18 cellular contexts compared by ENCODE assay signal in the genomic region with DNA sequence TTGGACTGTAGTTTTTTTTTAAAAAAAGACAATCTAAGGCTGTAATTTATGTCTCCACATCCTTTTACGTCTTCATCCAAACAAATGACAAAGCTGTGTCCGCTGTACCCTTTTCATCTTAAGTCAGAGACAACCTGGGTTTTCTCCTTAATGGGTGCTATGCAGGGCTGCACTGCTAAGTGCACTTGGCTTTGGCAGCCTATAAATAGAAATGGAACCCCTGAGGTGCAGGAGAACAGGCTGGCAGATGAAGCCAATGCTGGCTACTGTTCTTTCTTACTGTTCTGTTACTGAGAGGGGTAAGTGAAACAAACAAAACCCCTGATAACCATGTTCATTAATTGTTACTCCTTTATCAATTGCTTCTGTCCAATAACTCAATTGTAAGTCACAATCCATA.
"Had no signal": no experiment of that assay in that cellular context is flagged by ENCODE, and none has a peak within 500 bp of the region (broad histone marks: within the 10 kb centered on the region; RNA-seq: fewer than 3 reads in every experiment).

No MANE protein-coding gene starts in this region.

- H3K9me3 ChIP-seq: body of pancreas, esophagus muscularis mucosa, left lung, ovary, upper lobe of right lung had no signal

- ATAC-seq: activated T-cell treated with anti-CD3 and anti-CD28 coated beads, Interleukin-2, amount 50 U/mL, for 72 hours; body of pancreas; left lung; stimulated activated naive CD8-positive, alpha-beta T cell treated with anti-CD3 and anti-CD28 coated beads, Interleukin-15, amount 100 ng/mL, for 72 hours; upper lobe of right lung had no signal

- H3K4me3 Mint-ChIP-seq: activated CD4-positive, alpha-beta T cell treated with anti-CD3 and anti-CD28 coated beads, Interleukin-2, amount 10 ng/mL, durations not matched to agents 24 days and 14 days; activated naive CD8-positive, alpha-beta T cell treated with anti-CD3 and anti-CD28 coated beads for 36 hours; activated T-cell treated with anti-CD3 and anti-CD28 coated beads, Interleukin-2, amount 50 U/mL, for 72 hours; naive B cell; stimulated activated naive CD8-positive, alpha-beta T cell treated with anti-CD3 and anti-CD28 coated beads, Interleukin-15, amount 100 ng/mL, for 72 hours had no signal

- H3K27ac Mint-ChIP-seq: activated CD4-positive, alpha-beta T cell treated with anti-CD3 and anti-CD28 coated beads, Interleukin-2, amount 10 ng/mL, durations not matched to agents 24 days and 14 days; activated naive CD8-positive, alpha-beta T cell treated with anti-CD3 and anti-CD28 coated beads for 36 hours; activated T-cell treated with anti-CD3 and anti-CD28 coated beads, Interleukin-2, amount 50 U/mL, for 72 hours; naive B cell; stimulated activated naive CD8-positive, alpha-beta T cell treated with anti-CD3 and anti-CD28 coated beads, Interleukin-15, amount 100 ng/mL, for 72 hours had no signal

- H3K36me3 Mint-ChIP-seq: activated naive CD8-positive, alpha-beta T cell treated with anti-CD3 and anti-CD28 coated beads for 36 hours; naive B cell had no signal

- DNase-seq: activated CD4-positive, alpha-beta T cell treated with anti-CD3 and anti-CD28 coated beads, Interleukin-2, amount 10 ng/mL, durations not matched to agents 24 days and 14 days; activated CD4-positive, CD25-positive, alpha-beta regulatory T cell; activated CD8-positive, alpha-beta memory T cell treated with anti-CD3 and anti-CD28 coated beads, Interleukin-2, amount 50 U/mL, for 48 hours; activated naive CD8-positive, alpha-beta T cell treated with anti-CD3 and anti-CD28 coated beads for 36 hours; activated T-cell treated with anti-CD3 and anti-CD28 coated beads, Interleukin-2, amount 50 U/mL, for 72 hours; amygdala; body of pancreas; caudate nucleus; effector CD4-positive, alpha-beta T cell; hippocampal formation; left lung; mammary epithelial cell; naive B cell; ovary; stimulated activated CD4-positive, alpha-beta T cell treated with anti-CD3 and anti-CD28 coated beads, Interleukin-1b, Interleukin-23, amount 100 ng/mL, for 48 hours; stimulated activated naive CD8-positive, alpha-beta T cell treated with anti-CD3 and anti-CD28 coated beads, Interleukin-15, amount 100 ng/mL, for 72 hours; upper lobe of right lung had no signal

- H3K27me3 Mint-ChIP-seq: activated naive CD8-positive, alpha-beta T cell treated with anti-CD3 and anti-CD28 coated beads for 36 hours; naive B cell; stimulated activated naive CD8-positive, alpha-beta T cell treated with anti-CD3 and anti-CD28 coated beads, Interleukin-15, amount 100 ng/mL, for 72 hours had no signal

- H3K4me1 Mint-ChIP-seq: activated CD4-positive, alpha-beta T cell treated with anti-CD3 and anti-CD28 coated beads, Interleukin-2, amount 10 ng/mL, durations not matched to agents 24 days and 14 days; naive B cell had no signal
